8 cellular contexts compared by ENCODE assay signal in the genomic region with DNA sequence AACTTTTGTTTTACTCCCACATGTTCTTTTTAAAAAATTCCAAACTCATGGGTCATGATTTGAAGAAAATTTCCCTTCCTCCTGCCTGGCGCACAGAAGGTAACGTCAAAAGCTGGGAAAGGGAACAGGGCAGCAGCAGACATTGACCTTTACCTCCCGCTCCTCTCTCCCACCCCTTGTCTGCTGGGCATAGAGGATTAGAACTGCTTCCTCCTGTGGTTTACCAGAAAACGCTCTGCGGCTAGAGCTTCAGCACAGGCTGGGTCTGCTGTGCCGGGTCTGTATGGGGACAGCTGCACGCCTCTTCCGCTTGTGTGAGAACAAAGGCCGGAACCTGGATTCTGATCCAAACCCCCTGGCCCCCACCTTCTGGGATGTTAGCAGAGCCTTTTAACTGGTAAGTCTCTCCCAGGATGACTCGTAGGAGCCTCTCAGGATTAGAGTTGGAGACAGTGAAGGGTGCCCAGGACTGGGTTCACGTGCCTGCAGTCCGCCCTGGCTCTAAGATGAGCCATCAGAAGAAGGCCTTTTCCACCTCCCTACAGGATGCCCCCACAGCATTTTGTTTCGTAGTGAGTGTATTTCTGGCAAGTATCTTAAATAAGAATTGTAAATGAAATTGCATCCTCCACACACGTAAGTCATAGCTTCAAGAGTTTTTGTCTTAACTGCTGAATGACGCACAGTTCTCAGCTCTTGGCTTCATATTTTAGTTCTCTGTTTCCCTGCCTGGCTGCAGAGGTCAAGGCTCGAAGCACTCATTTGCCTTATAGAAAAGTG. TPM values are rescaled to one million over a fixed set of nuclear protein-coding genes. Genes with fewer than 3 reads are reported as not detected.
A peak's percentile ranks its signal among the peaks of the same experiment; 100 is the strongest.
DNase-seq lines count a peak whose midpoint lies in the region; ATAC-seq and TF ChIP-seq lines count a peak whose summit lies in the region.

No MANE protein-coding gene starts in this region.

- ATAC-seq in left colon (no peak), GM18505 (IDR thresholded peaks at IDR 0.05; ENCODE audit: unreplicated experiment) (no peak), GM18870 (IDR thresholded peaks at IDR 0.05; ENCODE audit: unreplicated experiment) (no peak), HG03378 (IDR thresholded peaks at IDR 0.05; ENCODE audit: unreplicated experiment) (no peak)

- TF ChIP-seq POLR2A in GM18505 (IDR thresholded peaks at IDR 0.05; ENCODE audit: borderline replicate concordance, extremely low read depth, insufficient read depth, insufficient read length) = no peak

- 30 to 77% (median 32%) methylated on average over 16 of the region's 16 CpGs for WGBS in adipose tissue, 3 donors

- DNase-seq in GM19240 (ENCODE audit: insufficient read length, low spot score) = peak; percentile 69
- peak; percentile 4 for DNase-seq in OCI-M2 (lab: John Stamatoyannopoulos, UW; ENCODE audit: unreplicated experiment)
- peak; percentile 53 to 57 for DNase-seq in left colon
- DNase-seq in stimulated activated CD4-positive, alpha-beta T cell treated with anti-CD3 and anti-CD28 coated beads, TNF-alpha, amount 100 ng/mL, for 48 hours (ENCODE audit: low read depth in 3 of 3) = peak; percentile 22 to 33 (median 26)

- intact Hi-C loops in left colon (cut with DNase I, micrococcal nuclease) = no loop called here

- H3K27ac ChIP-seq in adipose tissue (ENCODE audit: low read depth, low read length) = peak overlapping the region; percentile 87

RNA-seq across cellular contexts. Expression of a gene that starts 5.2 kb away (rescaled TPM):
- 10 to 100 TPM; 12.5 to 28.0 (median 19.3) TPM for polyA plus RNA-seq in adipose tissue
- total RNA-seq in left colon = 10 to 100 TPM; 33.4 to 34.9 TPM

RNA-seq across cellular contexts. Expression of a gene that starts 52.9 kb away (rescaled TPM):
- polyA plus RNA-seq in adipose tissue = 100 to 1,000 TPM in 1 of 3 donors, 10 to 100 TPM in 2; 15.8 to 153 (median 39.6) TPM
- 10 to 100 TPM; 30.3 to 56.4 TPM for total RNA-seq in left colon

Comparison
In these comparisons a context has a peak if more than half of its experiments do, and no peak if none do; other contexts are left out.
1. DNase-seq: peak in every context shown above with its lines; median percentile 69 in GM19240; 55 in left colon; 26 in stimulated activated CD4-positive, alpha-beta T cell treated with anti-CD3 and anti-CD28 coated beads, TNF-alpha, amount 100 ng/mL, for 48 hours; 4 in OCI-M2.